8 cellular contexts compared by ENCODE assay signal in genomic region chr17:67730706-67731105, GRCh38.
"Had no signal": no experiment of that assay in that cellular context is flagged by ENCODE, and none has a peak within 500 bp of the region (broad histone marks: within the 10 kb centered on the region; RNA-seq: fewer than 3 reads in every experiment).

No MANE protein-coding gene starts in this region.

- H3K9ac ChIP-seq: GM23248 had no signal

- H2AFZ ChIP-seq: GM23248 had no signal

- DNase-seq: GM23248, GOT3, H7, HFFc6 had no signal

- H3K27ac Mint-ChIP-seq: HFFc6, IgD-negative memory B cell had no signal

- FAIRE-seq: HepG2 had no signal

- H3K4me3 Mint-ChIP-seq: HFFc6, IgD-negative memory B cell had no signal

- H3K4me3 ChIP-seq: GM23248, HAP-1 had no signal

- H3K27me3 Mint-ChIP-seq: IgD-negative memory B cell had no signal

- H3K27ac ChIP-seq: GM23248, HL-60 had no signal
